ENCODE assay signal across 15 cellular contexts in genomic region chr11:59545179-59546020, GRCh38. TPM values are rescaled to one million over a fixed set of nuclear protein-coding genes. Genes with fewer than 3 reads are reported as not detected.
DNase-seq lines count a peak whose midpoint lies in the region; ATAC-seq and TF ChIP-seq lines count a peak whose summit lies in the region.
"Had no signal": no experiment of that assay in that cellular context is flagged by ENCODE, and none has a peak within 500 bp of the region (broad histone marks: within the 10 kb centered on the region; RNA-seq: fewer than 3 reads in every experiment).

No MANE protein-coding gene starts in this region.

- DNase-seq in Daoy (ENCODE audit: low read depth) = peak; percentile 64
- DNase-seq in M059J (ENCODE audit: low read depth) = peak; percentile 63
- DNase-seq in astrocyte of the spinal cord (ENCODE audit: low read depth, low spot score) = peak; percentile 69
- DNase-seq in mesenchymal stem cell = peak; percentile 70
- DNase-seq in T-cell = no peak
- DNase-seq in activated CD4-positive, alpha-beta T cell treated with anti-CD3 and anti-CD28 coated beads for 4 hours = no peak
- DNase-seq: activated naive CD8-positive, alpha-beta T cell treated with anti-CD3 and anti-CD28 coated beads, Interleukin-2, amount 10 ng/mL, durations not matched to agents 7 days and 5 days; hippocampal formation; NCI-H2029 had no signal

- no peak overlapping the region for H3K4me2 ChIP-seq in mesenchymal stem cell (ENCODE audit: low read length, poor library complexity, severe bottlenecking)

- H3K27ac Mint-ChIP-seq in T-cell = no peak overlapping the region
- H3K27ac Mint-ChIP-seq: activated naive CD8-positive, alpha-beta T cell treated with anti-CD3 and anti-CD28 coated beads, Interleukin-2, amount 10 ng/mL, durations not matched to agents 7 days and 5 days had no signal

- H3K9ac ChIP-seq in mesenchymal stem cell (ENCODE audit: low read length) = no peak overlapping the region

- CTCF ChIA-PET in T-cell (lab: Charles Lee) = no interaction called here

- H2AFZ ChIP-seq in mesenchymal stem cell (ENCODE audit: low read depth, low read length) = no peak overlapping the region

- POLR2A ChIA-PET in T-cell (lab: Charles Lee) = no interaction called here

- H3K4me1 ChIP-seq in mesenchymal stem cell (ENCODE audit: control insufficient read depth, insufficient read depth, low read depth, low read length) = peaks cover 4% of the 10 kb centered on the region

- peaks cover 3 to 12% (median 7%) of the 10 kb centered on the region in 3 donors for H3K4me1 Mint-ChIP-seq in T-cell

- ATAC-seq in T-cell (replicated peaks in 1 of 4) (no peak), GM19035 (IDR thresholded peaks at IDR 0.05; ENCODE audit: unreplicated experiment) (no peak), GM21529 (IDR thresholded peaks at IDR 0.05; ENCODE audit: unreplicated experiment) (no peak)

- H3K36me3 Mint-ChIP-seq in T-cell = no peaks in the 10 kb centered on the region
- H3K36me3 Mint-ChIP-seq: activated naive CD8-positive, alpha-beta T cell treated with anti-CD3 and anti-CD28 coated beads, Interleukin-2, amount 10 ng/mL, durations not matched to agents 7 days and 5 days had no signal

- H3K36me3 ChIP-seq in mesenchymal stem cell (ENCODE audit: control insufficient read depth in 1 of 2, insufficient read depth in 2 of 2, low read depth in 1 of 2, low read length in 2 of 2) = no peaks in the 10 kb centered on the region

- peak overlapping the region; percentile 38 for H3K27ac ChIP-seq in mesenchymal stem cell (ENCODE audit: low read length, poor library complexity, severe bottlenecking)
- H3K27ac ChIP-seq: C4-2B had no signal

- peak overlapping the region; percentile 49 for H2BK120ac ChIP-seq in mesenchymal stem cell (ENCODE audit: low read depth, low read length)

- peak overlapping the region; percentile 77 for H4K8ac ChIP-seq in mesenchymal stem cell (ENCODE audit: low read length)

- no peaks in the 10 kb centered on the region for H3K9me3 Mint-ChIP-seq in T-cell
- H3K9me3 Mint-ChIP-seq: activated naive CD8-positive, alpha-beta T cell treated with anti-CD3 and anti-CD28 coated beads, Interleukin-2, amount 10 ng/mL, durations not matched to agents 7 days and 5 days had no signal

- H3K4me3 ChIP-seq in astrocyte of the spinal cord (ENCODE audit: low read depth, low read length) (no peak overlapping the region), mesenchymal stem cell (ENCODE audit: insufficient read depth in 1 of 2, low read depth in 1 of 2, low read length in 2 of 2) (no peak overlapping the region)

- H2AK5ac ChIP-seq in mesenchymal stem cell (ENCODE audit: low read length, severe bottlenecking) = no peak overlapping the region

- no peaks in the 10 kb centered on the region for H3K9me3 ChIP-seq in mesenchymal stem cell (ENCODE audit: control insufficient read depth, low read length)

- no peak overlapping the region for H3K23ac ChIP-seq in mesenchymal stem cell (ENCODE audit: low read length in 2 of 2)

- H3K79me1 ChIP-seq in mesenchymal stem cell (replicated peaks; ENCODE audit: low read length, poor library complexity, severe bottlenecking) = no peaks in the 10 kb centered on the region

- no peak overlapping the region for H2BK5ac ChIP-seq in mesenchymal stem cell (ENCODE audit: low read depth, low read length, poor library complexity, severe bottlenecking)

- H2BK15ac ChIP-seq in mesenchymal stem cell (ENCODE audit: low read depth, poor library complexity, severe bottlenecking) = no peak overlapping the region

- H4K91ac ChIP-seq in mesenchymal stem cell (ENCODE audit: low read length) = peak overlapping the region; percentile 83

- no peaks in the 10 kb centered on the region for H3K27me3 ChIP-seq in mesenchymal stem cell (ENCODE audit: control insufficient read depth in 1 of 2, insufficient read depth in 1 of 2, low read length in 2 of 2)

- H3K18ac ChIP-seq in mesenchymal stem cell (ENCODE audit: low read depth in 1 of 2, low read length in 2 of 2) = peak overlapping the region; percentile 43 to 71

- H3K14ac ChIP-seq in mesenchymal stem cell (ENCODE audit: low read length in 2 of 2) = no peak overlapping the region

- no peaks in the 10 kb centered on the region for H3K27me3 Mint-ChIP-seq in T-cell

- H3K4me3 Mint-ChIP-seq in T-cell = no peak overlapping the region
- H3K4me3 Mint-ChIP-seq: activated naive CD8-positive, alpha-beta T cell treated with anti-CD3 and anti-CD28 coated beads, Interleukin-2, amount 10 ng/mL, durations not matched to agents 7 days and 5 days had no signal

- TF ChIP-seq CTCF in astrocyte of the spinal cord (IDR thresholded peaks at IDR 0.05; ENCODE audit: low read depth, low read length) = no peak

- in situ Hi-C loops in astrocyte of the spinal cord (cut with HindIII; ENCODE audit: low sequenced_read_pairs) = no loop called here

- H3K4ac ChIP-seq in mesenchymal stem cell (ENCODE audit: low read depth in 1 of 2, low read length in 2 of 2) = peak overlapping the region in 1 of 2 experiments; percentile 35

- H2BK12ac ChIP-seq in mesenchymal stem cell (ENCODE audit: low read length in 2 of 2) = no peak overlapping the region

- WGBS in mesenchymal stem cell = 74% methylated on average over 24 of the region's 24 CpGs

RNA-seq across cellular contexts. Expression of gene OR4D9, which starts 34.1 kb away (rescaled TPM):
- not detected in 2 replicates for total RNA-seq in Daoy (2014; rRNA removed; shearing (Covaris generic))
- not detected in 2 replicates for total RNA-seq in M059J (2014; rRNA removed; shearing (Covaris generic))
- not detected for polyA plus RNA-seq in mesenchymal stem cell (2013, experiment 1 of 2)
- polyA plus RNA-seq in mesenchymal stem cell (2013, experiment 2 of 2) = not detected
- total RNA-seq in T-cell = not detected
- total RNA-seq: activated CD8-positive, alpha-beta memory T cell treated with anti-CD3 and anti-CD28 coated beads for 36 hours; activated naive CD8-positive, alpha-beta T cell treated with anti-CD3 and anti-CD28 coated beads, Interleukin-2, amount 10 ng/mL, durations not matched to agents 7 days and 5 days; lung microvascular endothelial cell; omental fat pad had no signal

RNA-seq across cellular contexts. Expression of gene OR4D11, which starts 42.0 kb away (rescaled TPM):
- total RNA-seq in Daoy (2014; rRNA removed; shearing (Covaris generic)) = not detected in 2 replicates
- not detected in 2 replicates for total RNA-seq in M059J (2014; rRNA removed; shearing (Covaris generic))
- not detected for polyA plus RNA-seq in mesenchymal stem cell (2013, experiment 1 of 2)
- not detected for polyA plus RNA-seq in mesenchymal stem cell (2013, experiment 2 of 2)
- total RNA-seq in T-cell = not detected
- total RNA-seq: activated CD8-positive, alpha-beta memory T cell treated with anti-CD3 and anti-CD28 coated beads for 36 hours; activated naive CD8-positive, alpha-beta T cell treated with anti-CD3 and anti-CD28 coated beads, Interleukin-2, amount 10 ng/mL, durations not matched to agents 7 days and 5 days; lung microvascular endothelial cell; omental fat pad had no signal

Comparison
In these comparisons a context has a peak if more than half of its experiments do, and no peak if none do; other contexts are left out.
1. DNase-seq: peak in Daoy (single experiment), M059J (single experiment), astrocyte of the spinal cord (single experiment) and mesenchymal stem cell (single experiment); none in T-cell (0 of 34) and activated CD4-positive, alpha-beta T cell treated with anti-CD3 and anti-CD28 coated beads for 4 hours (0 of 2).